Comparison of ENCODE assay signal across 8 cellular contexts in genomic region chr11:19777032-19777341, GRCh38.
A peak's percentile ranks its signal among the peaks of the same experiment; 100 is the strongest.
DNase-seq lines count a peak whose midpoint lies in the region; ATAC-seq and TF ChIP-seq lines count a peak whose summit lies in the region.

No MANE protein-coding gene starts in this region.

- H3K9me3 ChIP-seq in body of pancreas = no peaks in the 10 kb centered on the region
- H3K9me3 ChIP-seq in right lobe of liver = no peaks in the 10 kb centered on the region

- H3K27ac ChIP-seq in body of pancreas = peak overlapping the region; percentile 46 to 82 (median 70)
- H3K27ac ChIP-seq in right lobe of liver = peak overlapping the region; percentile 48 to 70 (median 62)

- ATAC-seq in HG02981 (IDR thresholded peaks at IDR 0.05; ENCODE audit: unreplicated experiment) = peak; percentile 20
- ATAC-seq in body of pancreas = peak; percentile 70
- peak; percentile 59 to 83 (median 78) for ATAC-seq in right lobe of liver

- H3K27me3 ChIP-seq in body of pancreas (no peaks in the 10 kb centered on the region), right lobe of liver (no peaks in the 10 kb centered on the region)

- H3K4me1 ChIP-seq in body of pancreas (peaks cover 16% of the 10 kb centered on the region), right lobe of liver (peaks cover 0 to 20% (median 4%) of the 10 kb centered on the region in 4 donors)

- TF ChIP-seq POLR2A in body of pancreas (IDR thresholded peaks at IDR 0.05) = no peak
- TF ChIP-seq POLR2A in right lobe of liver (IDR thresholded peaks at IDR 0.05) = no peak

- DNase-seq in NCI-H345 (lab: John Stamatoyannopoulos, UW) (peak; percentile 54), NCI-H345 treated with DMSO at 0.1 percent for 48 hours (lab: John Stamatoyannopoulos, UW; ENCODE audit: unreplicated experiment) (no peak), body of pancreas (peak; percentile 47 to 71 (median 63)), right lobe of liver (peak; percentile 70 to 83 (median 76)), NCI-H187 (lab: John Stamatoyannopoulos, UW) (no peak), SK-N-DZ (ENCODE audit: low spot score) (no peak), KG1 (lab: John Stamatoyannopoulos, UW) (no peak)

- peak overlapping the region; percentile 17 to 22 for H3K4me3 ChIP-seq in body of pancreas
- H3K4me3 ChIP-seq in right lobe of liver = peak overlapping the region; percentile 44 to 75 (median 71)

- TF ChIP-seq CTCF in body of pancreas (IDR thresholded peaks at IDR 0.05) = no peak
- TF ChIP-seq CTCF in right lobe of liver (IDR thresholded peaks at IDR 0.05) = no peak

- WGBS in body of pancreas, 2 donors = 0% methylated on average over 25 to 41 of the region's 45 CpGs
- no CpG with 5 or more reads among the region's 45 CpGs for WGBS in right lobe of liver (ENCODE audit: insufficient coverage, low coverage, low lambda C conversion rate, missing lambda C conversion rate)

- intact Hi-C loops in body of pancreas (cut with DNase I) (no loop called here), right lobe of liver (cut with DNase I) (no loop called here)

- H3K36me3 ChIP-seq in body of pancreas (replicated peaks in 1 of 2; ENCODE audit: insufficient read depth in 1 of 2, low read depth in 2 of 2) (no peaks in the 10 kb centered on the region), right lobe of liver (no peaks in the 10 kb centered on the region)

Comparison
In these comparisons a context has a peak if more than half of its experiments do, and no peak if none do; other contexts are left out.
1. DNase-seq: peak in NCI-H345 (single experiment), body of pancreas (4 of 4) and right lobe of liver (3 of 3); none in NCI-H345 treated with DMSO at 0.1 percent for 48 hours (single experiment), NCI-H187 (0 of 2), SK-N-DZ (single experiment) and KG1 (single experiment).
2. ATAC-seq: peak in every context shown above with its lines; median percentile 78 in right lobe of liver; 70 in body of pancreas; 20 in HG02981.